ENCODE assay signal across 1 cellular context in genomic region chr12:101931498-101932326, GRCh38.
TF ChIP-seq lines count a peak whose summit lies in the region.

No MANE protein-coding gene starts in this region.

TF ChIP-seq in GM12878, 131 proteins besides CTCF, POLR2A, EP300 and RAD21 (continued from another document):
- TF ChIP-seq BCL3 (IDR thresholded peaks at IDR 0.05; ENCODE audit: borderline replicate concordance, insufficient read depth, low read depth, low read length, poor library complexity, severe bottlenecking) (peak; percentile 33), IRF4 (IDR thresholded peaks at IDR 0.05; ENCODE audit: low read depth, low read length) (0 out of 2 replicates have a peak, but pooled peaks have one; percentile 8), MLLT1 (IDR thresholded peaks at IDR 0.05) (peak; percentile 61), ESRRA (IDR thresholded peaks at IDR 0.05; ENCODE audit: low read length) (no peak), LARP7 (IDR thresholded peaks at IDR 0.05) (no peak), ZNF384 (IDR thresholded peaks at IDR 0.05; ENCODE audit: borderline replicate concordance, low read depth, low read length) (no peak), ZNF622 (IDR thresholded peaks at IDR 0.05) (no peak), POLR2AphosphoS5 (IDR thresholded peaks at IDR 0.05; ENCODE audit: low read length) (peak; percentile 68), ZNF687 (IDR thresholded peaks at IDR 0.05) (peak; percentile 51), SMARCA5 (IDR thresholded peaks at IDR 0.05) (peak; percentile 34; the same call in 1 of the 2 replicates), ZNF24 (IDR thresholded peaks at IDR 0.05) (peak; percentile 87), CBFB (IDR thresholded peaks at IDR 0.05; ENCODE audit: low read depth) (0 out of 2 replicates have a peak, but pooled peaks have one; percentile 7), CEBPB (IDR thresholded peaks at IDR 0.05; ENCODE audit: borderline replicate concordance in 1 of 2, low read depth in 2 of 2, low read length in 2 of 2) (no peak), NR2F1 (conservative IDR thresholded peaks at IDR 0.05) (peak; percentile 99), TCF3 (IDR thresholded peaks at IDR 0.05; ENCODE audit: borderline replicate concordance, insufficient read depth, low read depth, low read length) (peak; percentile 50; the same call in 1 of the 2 replicates), RCOR1 (conservative IDR thresholded peaks at IDR 0.05; ENCODE audit: low read depth, low read length) (0 out of 2 replicates have a peak, but pooled peaks have one; percentile 81), NR2C1 (IDR thresholded peaks at IDR 0.05) (peak; percentile 80)
